22 cellular contexts compared by ENCODE assay signal in genomic region chr15:39778031-39778430, GRCh38.
"Had no signal": no experiment of that assay in that cellular context is flagged by ENCODE, and none has a peak within 500 bp of the region (broad histone marks: within the 10 kb centered on the region; RNA-seq: fewer than 3 reads in every experiment).

No MANE protein-coding gene starts in this region.

- H3K9me3 Mint-ChIP-seq: activated CD8-positive, alpha-beta T cell treated with anti-CD3 and anti-CD28 coated beads for 36 hours; activated naive CD8-positive, alpha-beta T cell treated with anti-CD3 and anti-CD28 coated beads, Interleukin-2, amount 50 U/mL, for 24 hours; activated T-helper 1 cell treated with anti-CD3 and anti-CD28 coated beads, Interleukin-12 subunit alpha, Interleukin-12 subunit beta, Interleukin-2, Interleukin-4 antibody, amounts not matched to agents 30 ng/mL and 10 ng/mL and 1 ng/mL, durations not matched to agents 14 hours and 24 hours and 36 hours had no signal

- H3K36me3 ChIP-seq: colonic mucosa, gastroesophageal sphincter, neutrophil, spleen, transverse colon had no signal

- H3K9me3 ChIP-seq: colonic mucosa, gastroesophageal sphincter, neutrophil, spleen, transverse colon had no signal

- H3K27ac Mint-ChIP-seq: activated CD8-positive, alpha-beta T cell treated with anti-CD3 and anti-CD28 coated beads for 36 hours; activated naive CD8-positive, alpha-beta T cell treated with anti-CD3 and anti-CD28 coated beads, Interleukin-2, amount 50 U/mL, for 24 hours; activated T-helper 1 cell treated with anti-CD3 and anti-CD28 coated beads, Interleukin-12 subunit alpha, Interleukin-12 subunit beta, Interleukin-2, Interleukin-4 antibody, amounts not matched to agents 30 ng/mL and 10 ng/mL and 1 ng/mL, durations not matched to agents 14 hours and 24 hours and 36 hours; progenitor cell of endocrine pancreas; stimulated activated naive B cell treated with anti-CD40 and anti-IgM and Interleukin-4, amounts not matched to agents 10 μg/mL and 1 μg/mL and 100 μg/mL, for 72 hours had no signal

- H3K27ac ChIP-seq: colonic mucosa, epithelial cell of prostate, gastroesophageal sphincter, neutrophil, spleen, transverse colon had no signal

- H3K4me3 ChIP-seq: colonic mucosa, gastroesophageal sphincter, spleen, transverse colon had no signal

- DNase-seq: activated CD4-positive, alpha-beta T cell treated with anti-CD3 and anti-CD28 coated beads for 4 hours; activated CD8-positive, alpha-beta memory T cell treated with anti-CD3 and anti-CD28 coated beads, Interleukin-2, amount 50 U/mL, for 48 hours; activated CD8-positive, alpha-beta T cell treated with anti-CD3 and anti-CD28 coated beads for 36 hours; activated naive CD4-positive, alpha-beta T cell treated with Interleukin-2 at 50 U/mL for 16 hours; activated naive CD8-positive, alpha-beta T cell treated with anti-CD3 and anti-CD28 coated beads, Interleukin-2, amount 50 U/mL, for 24 hours; caudate nucleus; colonic mucosa; effector CD8-positive, alpha-beta T cell; kidney; left ventricle myocardium superior; mesendoderm; spleen; stimulated activated CD4-positive, alpha-beta T cell treated with anti-CD3 and anti-CD28 coated beads, Interleukin-1b, Interleukin-23, amount 100 ng/mL, for 48 hours; stimulated activated naive B cell treated with anti-CD40 and anti-IgM and Interleukin-4, amounts not matched to agents 10 μg/mL and 1 μg/mL and 100 μg/mL, for 72 hours; substantia nigra; T-helper 9 cell; transverse colon had no signal

- H3K27me3 Mint-ChIP-seq: activated CD8-positive, alpha-beta T cell treated with anti-CD3 and anti-CD28 coated beads for 36 hours; progenitor cell of endocrine pancreas had no signal

- H3K27me3 ChIP-seq: colonic mucosa, gastroesophageal sphincter, neutrophil, spleen, transverse colon had no signal

- H3K4me3 Mint-ChIP-seq: activated CD8-positive, alpha-beta T cell treated with anti-CD3 and anti-CD28 coated beads for 36 hours; activated naive CD8-positive, alpha-beta T cell treated with anti-CD3 and anti-CD28 coated beads, Interleukin-2, amount 50 U/mL, for 24 hours; activated T-helper 1 cell treated with anti-CD3 and anti-CD28 coated beads, Interleukin-12 subunit alpha, Interleukin-12 subunit beta, Interleukin-2, Interleukin-4 antibody, amounts not matched to agents 30 ng/mL and 10 ng/mL and 1 ng/mL, durations not matched to agents 14 hours and 24 hours and 36 hours; stimulated activated naive B cell treated with anti-CD40 and anti-IgM and Interleukin-4, amounts not matched to agents 10 μg/mL and 1 μg/mL and 100 μg/mL, for 72 hours had no signal

- H3K4me1 ChIP-seq: colonic mucosa had no signal
